ENCODE assay signal across 9 cellular contexts in genomic region chr15:101070024-101070423, GRCh38.
DNase-seq lines count a peak whose midpoint lies in the region; ATAC-seq and TF ChIP-seq lines count a peak whose summit lies in the region.
"Had no signal": no experiment of that assay in that cellular context is flagged by ENCODE, and none has a peak within 500 bp of the region (broad histone marks: within the 10 kb centered on the region; RNA-seq: fewer than 3 reads in every experiment).

No MANE protein-coding gene starts in this region.

- H3K27ac Mint-ChIP-seq in activated CD4-positive, alpha-beta memory T cell treated with anti-CD3 and anti-CD28 coated beads for 36 hours, result peak overlapping the region; percentile 2

- H3K4me3 ChIP-seq in heart right ventricle (no peak overlapping the region), skeletal muscle satellite cell (ENCODE audit: low read length) (no peak overlapping the region)

- POLR2A ChIA-PET in activated CD4-positive, alpha-beta memory T cell treated with anti-CD3 and anti-CD28 coated beads for 36 hours (lab: Charles Lee), result no interaction called here
- POLR2A ChIA-PET in HEK293T (lab: Yijun Ruan, JAX), result no interaction called here

- H3K27me3 ChIP-seq in heart right ventricle, result no peaks in the 10 kb centered on the region
- no peaks in the 10 kb centered on the region for H3K27me3 ChIP-seq in skeletal muscle satellite cell (ENCODE audit: control insufficient read depth, insufficient read depth, low read length)

- H3K36me3 ChIP-seq in ES-I3 (ENCODE audit: insufficient read depth, low read length) (no peaks in the 10 kb centered on the region), heart right ventricle (peaks cover 0 to 34% (median 0%) of the 10 kb centered on the region in 9 donors), skeletal muscle satellite cell (ENCODE audit: insufficient read depth, low read length) (no peaks in the 10 kb centered on the region)

- peak overlapping the region in 9 of 10 donors; percentile 46 to 88 (median 73) for H3K27ac ChIP-seq in heart right ventricle

- DNase-seq in activated CD4-positive, alpha-beta memory T cell treated with anti-CD3 and anti-CD28 coated beads for 36 hours, result no peak
- DNase-seq in heart right ventricle, result no peak
- no peak for DNase-seq in stimulated activated CD4-positive, alpha-beta T cell treated with anti-CD3 and anti-CD28 coated beads, Interleukin-1b, Interleukin-23, amount 100 ng/mL, for 48 hours
- DNase-seq in HEK293T (ENCODE audit: extremely low spot score), result no peak
- no peak for DNase-seq in anterior cingulate cortex (lab: John Stamatoyannopoulos, UW)
- DNase-seq: DMS 273 treated with DMSO at 0.1 percent for 48 hours had no signal

- H3K9me3 ChIP-seq in ES-I3 (ENCODE audit: control insufficient read depth, insufficient read depth, low read length) (no peaks in the 10 kb centered on the region; the same call in 1 of the 2 replicates), heart right ventricle (no peaks in the 10 kb centered on the region), skeletal muscle satellite cell (replicated peaks; ENCODE audit: low read length) (no peaks in the 10 kb centered on the region)

- H3K4me1 Mint-ChIP-seq in activated CD4-positive, alpha-beta memory T cell treated with anti-CD3 and anti-CD28 coated beads for 36 hours (ENCODE audit: low read depth), result peaks cover 11% of the 10 kb centered on the region

- peaks cover 1% of the 10 kb centered on the region for H3K27me3 Mint-ChIP-seq in activated CD4-positive, alpha-beta memory T cell treated with anti-CD3 and anti-CD28 coated beads for 36 hours

- H3K4me3 Mint-ChIP-seq in activated CD4-positive, alpha-beta memory T cell treated with anti-CD3 and anti-CD28 coated beads for 36 hours, result no peak overlapping the region

- H3K4me1 ChIP-seq in ES-I3 (ENCODE audit: insufficient read depth, low read length), result peaks cover 44% of the 10 kb centered on the region
- H3K4me1 ChIP-seq in heart right ventricle, result peaks cover 0 to 39% (median 30%) of the 10 kb centered on the region in 9 donors
- H3K4me1 ChIP-seq in skeletal muscle satellite cell (ENCODE audit: control insufficient read depth, insufficient read depth, low read length), result peaks cover 18% of the 10 kb centered on the region

- H3K9ac ChIP-seq in ES-I3 (ENCODE audit: low read depth, low read length) (peak overlapping the region; percentile 2; the same call in 1 of the 2 replicates), skeletal muscle satellite cell (ENCODE audit: low read depth, low read length) (peak overlapping the region; percentile 55)

- CTCF ChIA-PET in activated CD4-positive, alpha-beta memory T cell treated with anti-CD3 and anti-CD28 coated beads for 36 hours (lab: Charles Lee), result interaction anchor here (1.0 to 1.5 kb wide), 3 partner anchors 20 to 61 kb away, joined by 3 to 5 read pairs (median 4); no protein-coding TSS in a partner anchor
- CTCF ChIA-PET in HEK293T (lab: Yijun Ruan, JAX), result interaction anchor here (1.0 kb wide), 1 partner anchor 16 kb away, joined by 4 read pairs; no protein-coding TSS in a partner anchor

- no peaks in the 10 kb centered on the region for H3K36me3 Mint-ChIP-seq in activated CD4-positive, alpha-beta memory T cell treated with anti-CD3 and anti-CD28 coated beads for 36 hours

- WGBS in heart right ventricle, 2 donors, result 85 to 90% methylated on average over 6 of the region's 6 CpGs

- TF ChIP-seq CTCF in heart right ventricle (IDR thresholded peaks at IDR 0.05), result no peak

- H3K9me3 Mint-ChIP-seq in activated CD4-positive, alpha-beta memory T cell treated with anti-CD3 and anti-CD28 coated beads for 36 hours, result no peaks in the 10 kb centered on the region

- ATAC-seq in heart right ventricle (peak in 2 of 8 donors; percentile 5 to 36), HG03460 (IDR thresholded peaks at IDR 0.05; ENCODE audit: unreplicated experiment) (no peak)

- peak overlapping the region; percentile 53 for H3K4me2 ChIP-seq in skeletal muscle satellite cell (ENCODE audit: low read length)

- intact Hi-C loops in activated CD4-positive, alpha-beta memory T cell treated with anti-CD3 and anti-CD28 coated beads for 36 hours (cut with micrococcal nuclease), result loop anchor here (10.0 kb wide), 1 partner anchor 625 kb away; no protein-coding TSS in a partner anchor
- intact Hi-C loops in heart right ventricle (cut with DNase I), result loop anchor here in 2 of 10 donors (10.0 kb wide), 1 partner anchor 625 kb away; no protein-coding TSS in a partner anchor

TF ChIP-seq in HEK293T, 16 proteins besides CTCF, POLR2A, EP300 and RAD21:
- TF ChIP-seq FOXK2 (IDR thresholded peaks at IDR 0.05), result no peak
- no peak for TF ChIP-seq PKNOX1 (IDR thresholded peaks at IDR 0.05)
- no peak for TF ChIP-seq ZNF384 (IDR thresholded peaks at IDR 0.05)
- TF ChIP-seq FOXA1 (IDR thresholded peaks at IDR 0.05), result no peak
- TF ChIP-seq TARDBP (IDR thresholded peaks at IDR 0.05), result no peak
- no peak for TF ChIP-seq FOXM1 (IDR thresholded peaks at IDR 0.05; ENCODE audit: borderline replicate concordance)
